ENCODE assay signal across 8 cellular contexts in genomic region chr5:33850100-33850594, GRCh38. TPM values are rescaled to one million over a fixed set of nuclear protein-coding genes. Genes with fewer than 3 reads are reported as not detected.
DNase-seq lines count a peak whose midpoint lies in the region; ATAC-seq and TF ChIP-seq lines count a peak whose summit lies in the region.

No MANE protein-coding gene starts in this region.

- no peak for TF ChIP-seq CTCF in colonic mucosa (IDR thresholded peaks at IDR 0.05)

- no peaks in the 10 kb centered on the region for H3K4me1 ChIP-seq in colonic mucosa

- H3K9me3 ChIP-seq in colonic mucosa, result no peaks in the 10 kb centered on the region

- no peak overlapping the region for H3K27ac ChIP-seq in colonic mucosa

- no peak overlapping the region for H3K9ac ChIP-seq in colonic mucosa (ENCODE audit: low read depth in 2 of 2, low read length in 2 of 2)

- H3K27me3 Mint-ChIP-seq in activated CD4-positive, alpha-beta memory T cell treated with anti-CD3 and anti-CD28 coated beads, Interleukin-2, amount 10 ng/mL, durations not matched to agents 7 days and 5 days, result peaks cover 33% of the 10 kb centered on the region

- peak overlapping the region; percentile 61 for H3K27ac Mint-ChIP-seq in activated CD4-positive, alpha-beta memory T cell treated with anti-CD3 and anti-CD28 coated beads, Interleukin-2, amount 10 ng/mL, durations not matched to agents 7 days and 5 days

- no peaks in the 10 kb centered on the region for H3K9me3 Mint-ChIP-seq in activated CD4-positive, alpha-beta memory T cell treated with anti-CD3 and anti-CD28 coated beads, Interleukin-2, amount 10 ng/mL, durations not matched to agents 7 days and 5 days

- no peak overlapping the region for H3K4me3 Mint-ChIP-seq in activated CD4-positive, alpha-beta memory T cell treated with anti-CD3 and anti-CD28 coated beads, Interleukin-2, amount 10 ng/mL, durations not matched to agents 7 days and 5 days

- H3K4me1 Mint-ChIP-seq in activated CD4-positive, alpha-beta memory T cell treated with anti-CD3 and anti-CD28 coated beads, Interleukin-2, amount 10 ng/mL, durations not matched to agents 7 days and 5 days, result peaks cover 11% of the 10 kb centered on the region

- ATAC-seq in GM19455 (IDR thresholded peaks at IDR 0.05; ENCODE audit: unreplicated experiment), result peak; percentile 97
- peak; percentile 94 for ATAC-seq in HG03442 (IDR thresholded peaks at IDR 0.05; ENCODE audit: unreplicated experiment)

- no peaks in the 10 kb centered on the region for H3K36me3 ChIP-seq in colonic mucosa

- POLR2A ChIA-PET in activated CD4-positive, alpha-beta memory T cell treated with anti-CD3 and anti-CD28 coated beads, Interleukin-2, amount 10 ng/mL, durations not matched to agents 7 days and 5 days (lab: Charles Lee), result interaction anchor here (0.8 kb wide), 1 partner anchor 9 kb away, joined by 4 read pairs; no protein-coding TSS in a partner anchor

- H3K36me3 Mint-ChIP-seq in activated CD4-positive, alpha-beta memory T cell treated with anti-CD3 and anti-CD28 coated beads, Interleukin-2, amount 10 ng/mL, durations not matched to agents 7 days and 5 days (ENCODE audit: low read depth), result no peaks in the 10 kb centered on the region

- H3K4me3 ChIP-seq in colonic mucosa, result no peak overlapping the region

- intact Hi-C loops in colonic mucosa (cut with DNase I), result no loop called here

- no peaks in the 10 kb centered on the region for H3K27me3 ChIP-seq in colonic mucosa

- CTCF ChIA-PET in activated CD4-positive, alpha-beta memory T cell treated with anti-CD3 and anti-CD28 coated beads, Interleukin-2, amount 10 ng/mL, durations not matched to agents 7 days and 5 days (lab: Charles Lee), result no interaction called here

- peak; percentile 20 for DNase-seq in CMK (ENCODE audit: low read depth)
- peak; percentile 48 for DNase-seq in activated CD4-positive, alpha-beta memory T cell treated with anti-CD3 and anti-CD28 coated beads, Interleukin-2, amount 10 ng/mL, durations not matched to agents 7 days and 5 days
- peak; percentile 96 for DNase-seq in kidney tubule cell (ENCODE audit: low spot score)
- no peak for DNase-seq in NCI-H2029 treated with DMSO at 0.1 percent for 48 hours (lab: John Stamatoyannopoulos, UW)
- no peak for DNase-seq in colonic mucosa
- no peak for DNase-seq in NCI-H345 treated with DMSO at 0.1 percent for 48 hours (lab: John Stamatoyannopoulos, UW; ENCODE audit: unreplicated experiment)

RNA-seq across cellular contexts. Expression of gene ADAMTS12, which starts 41.6 kb away (rescaled TPM):
- not detected for total RNA-seq in activated CD4-positive, alpha-beta memory T cell treated with anti-CD3 and anti-CD28 coated beads, Interleukin-2, amount 10 ng/mL, durations not matched to agents 7 days and 5 days
- total RNA-seq in colonic mucosa, result 1 to 10 TPM in 1 of 2 donors, under 1 TPM in 1; 0.42 to 1.1 TPM

Comparison
In these comparisons a context has a peak if more than half of its experiments do, and no peak if none do; other contexts are left out.
1. DNase-seq: peak in CMK (single experiment), activated CD4-positive, alpha-beta memory T cell treated with anti-CD3 and anti-CD28 coated beads, Interleukin-2, amount 10 ng/mL, durations not matched to agents 7 days and 5 days (single experiment) and kidney tubule cell (single experiment); none in NCI-H2029 treated with DMSO at 0.1 percent for 48 hours (single experiment), colonic mucosa (single experiment) and NCI-H345 treated with DMSO at 0.1 percent for 48 hours (single experiment).